In genomic region chr2:225464346-225465025, GRCh38 we compare ENCODE assay signal across 8 cellular contexts.
DNase-seq lines count a peak whose midpoint lies in the region; ATAC-seq and TF ChIP-seq lines count a peak whose summit lies in the region.

No MANE protein-coding gene starts in this region.

- no peaks in the 10 kb centered on the region for H3K9me3 Mint-ChIP-seq in MCF 10A (ENCODE audit: unreplicated experiment)
- peaks cover 0 to 8% of the 10 kb centered on the region in 2 donors for H3K9me3 Mint-ChIP-seq in activated naive CD4-positive, alpha-beta T cell treated with anti-CD3 and anti-CD28 coated beads, Interleukin-2, amount 50 U/mL, for 72 hours

- no peak overlapping the region for H3K4me3 Mint-ChIP-seq in MCF 10A (ENCODE audit: unreplicated experiment)

- H3K4me3 ChIP-seq in breast epithelium (peak overlapping the region; percentile 22 to 48 (median 28)), urinary bladder (ENCODE audit: low read depth, low read length) (peak overlapping the region; percentile 16), brain microvascular endothelial cell (ENCODE audit: low read depth, low read length) (no peak overlapping the region)

- intact Hi-C loops in breast epithelium (cut with DNase I; ENCODE audit: low total_unique reads): no loop called here
- intact Hi-C loops in MCF 10A (cut with micrococcal nuclease): no loop called here

- CTCF ChIA-PET in MCF 10A (lab: Yijun Ruan, JAX): no interaction called here

- DNase-seq in breast epithelium (ENCODE audit: low spot score in 2 of 2) (no peak), MCF 10A (ENCODE audit: unreplicated experiment) (no peak), brain microvascular endothelial cell (no peak), AG08396 (ENCODE audit: low spot score) (no peak)
- no peak for DNase-seq in activated naive CD4-positive, alpha-beta T cell treated with anti-CD3 and anti-CD28 coated beads, Interleukin-2, amount 50 U/mL, for 72 hours (ENCODE audit: low spot score in 2 of 2)
- no peak for DNase-seq in stimulated activated CD4-positive, alpha-beta T cell treated with anti-CD3 and anti-CD28 coated beads, Interleukin-4, amount 100 ng/mL, for 4 hours

- H3K4me1 ChIP-seq in breast epithelium (no peaks in the 10 kb centered on the region), urinary bladder (ENCODE audit: insufficient read depth) (no peaks in the 10 kb centered on the region)

- ATAC-seq in HG03159 (IDR thresholded peaks at IDR 0.05; ENCODE audit: unreplicated experiment): peak; percentile 90
- peak; percentile 90 to 95 for ATAC-seq in activated naive CD4-positive, alpha-beta T cell treated with anti-CD3 and anti-CD28 coated beads, Interleukin-2, amount 50 U/mL, for 72 hours

- H3K36me3 Mint-ChIP-seq in MCF 10A (ENCODE audit: insufficient read depth, unreplicated experiment): no peaks in the 10 kb centered on the region
- peaks cover 0 to 14% of the 10 kb centered on the region in 2 donors for H3K36me3 Mint-ChIP-seq in activated naive CD4-positive, alpha-beta T cell treated with anti-CD3 and anti-CD28 coated beads, Interleukin-2, amount 50 U/mL, for 72 hours

- no TSS peak for BruUV-seq in MCF 10A (replicated peaks; lab: Mats Ljungman, UMichigan)

- no peaks in the 10 kb centered on the region for H3K27me3 Mint-ChIP-seq in MCF 10A (ENCODE audit: insufficient read depth, unreplicated experiment)

- WGBS in urinary bladder: 83% methylated on average over 10 of the region's 10 CpGs

- TF ChIP-seq CTCF in breast epithelium (IDR thresholded peaks at IDR 0.05) (no peak), MCF 10A (IDR thresholded peaks at IDR 0.05; ENCODE audit: unreplicated experiment) (no peak), brain microvascular endothelial cell (IDR thresholded peaks at IDR 0.05; ENCODE audit: low read depth, low read length, missing control alignments) (no peak)

- H3K9me3 ChIP-seq in breast epithelium: no peaks in the 10 kb centered on the region

- in situ Hi-C loops in brain microvascular endothelial cell (cut with HindIII; ENCODE audit: low pct_ligation_motif_present, low sequenced_read_pairs): no loop called here

- H3K36me3 ChIP-seq in breast epithelium (no peaks in the 10 kb centered on the region), urinary bladder (ENCODE audit: insufficient read depth) (no peaks in the 10 kb centered on the region), brain microvascular endothelial cell (replicated peaks) (no peaks in the 10 kb centered on the region)

- peaks cover 18% of the 10 kb centered on the region for H3K4me1 Mint-ChIP-seq in MCF 10A (ENCODE audit: insufficient read depth, unreplicated experiment)

- POLR2A ChIA-PET in MCF 10A (lab: Yijun Ruan, JAX): no interaction called here

- H3K27ac ChIP-seq in breast epithelium (no peak overlapping the region), urinary bladder (ENCODE audit: low read depth) (no peak overlapping the region), brain microvascular endothelial cell (no peak overlapping the region)

- TF ChIP-seq POLR2A in breast epithelium (IDR thresholded peaks at IDR 0.05): no peak

- H3K27me3 ChIP-seq in breast epithelium: no peaks in the 10 kb centered on the region
- no peaks in the 10 kb centered on the region for H3K27me3 ChIP-seq in brain microvascular endothelial cell (replicated peaks)

- no peak overlapping the region for H3K27ac Mint-ChIP-seq in MCF 10A (ENCODE audit: low read depth, unreplicated experiment)
- H3K27ac Mint-ChIP-seq in activated naive CD4-positive, alpha-beta T cell treated with anti-CD3 and anti-CD28 coated beads, Interleukin-2, amount 50 U/mL, for 72 hours: peak overlapping the region in 1 of 2 donors; percentile 83
